In the genomic region with DNA sequence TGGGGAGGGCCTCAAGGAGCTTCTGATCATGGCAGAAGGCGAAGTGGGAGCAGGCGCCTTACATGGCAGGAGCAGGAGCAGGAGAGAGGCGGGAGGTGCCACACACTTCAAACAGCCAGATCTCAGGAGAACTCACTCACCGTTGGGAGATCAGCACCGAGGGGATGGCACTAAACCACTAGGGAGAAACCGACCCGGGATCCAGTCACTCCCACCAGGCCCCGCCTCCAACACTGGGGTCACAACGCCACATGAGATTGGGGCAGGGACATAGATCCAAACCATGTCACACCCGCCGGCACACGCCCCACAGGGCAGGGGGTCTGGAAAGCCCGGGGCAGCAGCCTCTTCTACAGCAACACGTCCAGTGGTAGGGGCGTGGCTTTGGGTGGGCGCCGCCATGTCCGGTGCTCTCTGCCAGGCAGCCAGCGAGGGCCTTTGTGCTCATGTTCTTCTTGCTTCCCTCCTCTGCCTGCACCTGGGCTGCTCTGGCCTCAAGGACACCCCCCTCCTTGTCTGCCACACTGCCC, we compare ENCODE assay signal across 5 cellular contexts.
"Had no signal": no experiment of that assay in that cellular context is flagged by ENCODE, and none has a peak within 500 bp of the region (broad histone marks: within the 10 kb centered on the region; RNA-seq: fewer than 3 reads in every experiment).

No MANE protein-coding gene starts in this region.

- DNase-seq: H9, HCEC 1CT, IMR-90 had no signal

- H3K4me3 ChIP-seq: GM23338, K562 had no signal
